ENCODE assay signal across 17 cellular contexts in the genomic region with DNA sequence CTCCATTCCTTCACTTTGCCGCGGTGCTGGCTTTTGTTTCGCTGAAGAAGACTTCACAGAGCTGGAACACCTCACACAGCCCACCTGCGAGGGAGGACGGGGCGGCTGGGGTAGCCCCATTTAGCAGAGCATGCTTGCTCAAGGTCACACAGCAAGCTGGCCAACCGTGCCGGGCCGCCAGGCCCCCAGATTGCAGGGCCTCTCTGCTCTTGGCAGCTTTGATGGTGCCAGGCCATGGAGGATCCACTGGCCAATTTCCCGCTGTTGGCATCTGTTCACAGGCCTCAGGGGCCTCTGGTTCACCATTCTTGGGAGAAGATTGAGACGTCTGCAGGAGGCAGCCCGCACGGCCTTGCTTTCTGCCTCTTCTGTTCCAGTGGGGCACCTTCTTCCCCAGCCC.
DNase-seq lines count a peak whose midpoint lies in the region; ATAC-seq and TF ChIP-seq lines count a peak whose summit lies in the region.
"Had no signal": no experiment of that assay in that cellular context is flagged by ENCODE, and none has a peak within 500 bp of the region (broad histone marks: within the 10 kb centered on the region; RNA-seq: fewer than 3 reads in every experiment).

No MANE protein-coding gene starts in this region.

- CTCF ChIA-PET in GM10248 (lab: Yijun Ruan, JAX) = no interaction called here

- peaks cover 2% of the 10 kb centered on the region for H3K27me3 Mint-ChIP-seq in neural crest cell (ENCODE audit: low read depth)

- H3K4me3 ChIP-seq in right atrium auricular region (no peak overlapping the region), smooth muscle cell (no peak overlapping the region)

- H3K4me2 ChIP-seq in smooth muscle cell = no peak overlapping the region

- POLR2A ChIA-PET in GM10248 (lab: Yijun Ruan, JAX) = no interaction called here

- 97% methylated on average over 10 of the region's 13 CpGs for WGBS in smooth muscle cell (ENCODE audit: low lambda C conversion rate)

- no peak for ATAC-seq in left ventricle myocardium superior

- no peaks in the 10 kb centered on the region for H3K36me3 Mint-ChIP-seq in neural crest cell (ENCODE audit: low read depth)

- no peaks in the 10 kb centered on the region for H3K9me3 Mint-ChIP-seq in neural crest cell
- H3K9me3 Mint-ChIP-seq: CD4-positive, alpha-beta T cell; HFFc6 had no signal

- peak overlapping the region; percentile 5 for H3K27ac Mint-ChIP-seq in neural crest cell (ENCODE audit: unreplicated experiment)
- H3K27ac Mint-ChIP-seq: B cell; CD4-positive, alpha-beta T cell; HFFc6 had no signal

- H2AFZ ChIP-seq in smooth muscle cell (ENCODE audit: low read depth) = no peak overlapping the region

- H3K27ac ChIP-seq in right atrium auricular region (no peak overlapping the region), smooth muscle cell (ENCODE audit: low read depth) (no peak overlapping the region)
- H3K27ac ChIP-seq: HL-60 had no signal

- no peaks in the 10 kb centered on the region for H3K27me3 ChIP-seq in right atrium auricular region
- peaks cover 3% of the 10 kb centered on the region for H3K27me3 ChIP-seq in smooth muscle cell (ENCODE audit: low read depth)

- H3K9ac ChIP-seq in smooth muscle cell (ENCODE audit: low read depth) = no peak overlapping the region

- no peak overlapping the region for H3K4me3 Mint-ChIP-seq in neural crest cell
- H3K4me3 Mint-ChIP-seq: B cell; CD4-positive, alpha-beta T cell; HFFc6 had no signal

- no peaks in the 10 kb centered on the region for H4K20me1 ChIP-seq in smooth muscle cell (ENCODE audit: low read depth)

- peaks cover 9% of the 10 kb centered on the region for H3K4me1 Mint-ChIP-seq in neural crest cell
- H3K4me1 Mint-ChIP-seq: B cell had no signal

- H3K4me1 ChIP-seq in right atrium auricular region (no peaks in the 10 kb centered on the region), smooth muscle cell (ENCODE audit: low read depth) (no peaks in the 10 kb centered on the region)

- H3K36me3 ChIP-seq in right atrium auricular region (no peaks in the 10 kb centered on the region), smooth muscle cell (ENCODE audit: low read depth) (no peaks in the 10 kb centered on the region)

- intact Hi-C loops in left ventricle myocardium superior (cut with micrococcal nuclease) = no loop called here

- DNase-seq in left ventricle myocardium superior (peak; percentile 38), right atrium auricular region (ENCODE audit: low spot score) (no peak), cerebellar nuclear complex (lab: John Stamatoyannopoulos, UW) (peak; percentile 62 to 72), neural crest cell (ENCODE audit: low read depth, low spot score) (no peak), smooth muscle cell (lab: John Stamatoyannopoulos, UW; ENCODE audit: unreplicated experiment) (no peak), islet precursor cell (no peak), GM10248 (ENCODE audit: extremely low spot score) (no peak)
- DNase-seq: Calu3; CD4-positive, alpha-beta T cell; DMS153; DMS79 treated with DMSO at 0.1 percent for 48 hours; EL; GDM1; HCEC 1CT; HFFc6 had no signal

- no peaks in the 10 kb centered on the region for H3K9me3 ChIP-seq in right atrium auricular region
- no peaks in the 10 kb centered on the region for H3K9me3 ChIP-seq in smooth muscle cell (replicated peaks; ENCODE audit: low read depth)

- no peaks in the 10 kb centered on the region for H3K79me2 ChIP-seq in smooth muscle cell (ENCODE audit: low read depth)

- no peak for TF ChIP-seq CTCF in right atrium auricular region (IDR thresholded peaks at IDR 0.05)
- TF ChIP-seq CTCF in neural crest cell (conservative IDR thresholded peaks at IDR 0.05) = no peak
- TF ChIP-seq CTCF in smooth muscle cell (IDR thresholded peaks at IDR 0.05; ENCODE audit: borderline replicate concordance, insufficient read depth, poor library complexity, severe bottlenecking) = no peak
- TF ChIP-seq CTCF in GM10248 (IDR thresholded peaks at IDR 0.05; ENCODE audit: control extremely low read depth, extremely low read depth, low read depth, missing control alignments) = no peak

- H3F3A ChIP-seq in smooth muscle cell (ENCODE audit: low read depth) = no peaks in the 10 kb centered on the region

Comparison
In these comparisons a context has a peak if more than half of its experiments do, and no peak if none do; other contexts are left out.
1. DNase-seq: peak in left ventricle myocardium superior (single experiment) and cerebellar nuclear complex (2 of 2); none in right atrium auricular region (single experiment), neural crest cell (single experiment), smooth muscle cell (single experiment), islet precursor cell (single experiment) and GM10248 (single experiment).